20 cellular contexts compared by ENCODE assay signal in genomic region chr13:51181752-51182383, GRCh38. TPM values are rescaled to one million over a fixed set of nuclear protein-coding genes. Genes with fewer than 3 reads are reported as not detected.
DNase-seq lines count a peak whose midpoint lies in the region; ATAC-seq and TF ChIP-seq lines count a peak whose summit lies in the region.
"Had no signal": no experiment of that assay in that cellular context is flagged by ENCODE, and none has a peak within 500 bp of the region (broad histone marks: within the 10 kb centered on the region; RNA-seq: fewer than 3 reads in every experiment).

No MANE protein-coding gene starts in this region.

- no peak overlapping the region for H2BK5ac ChIP-seq in H9 (ENCODE audit: insufficient read length, low read length)

- no peaks in the 10 kb centered on the region for H3K79me2 ChIP-seq in H9 (ENCODE audit: insufficient read depth, low read length)

- H3K4ac ChIP-seq in H9 (ENCODE audit: low read depth, low read length), result no peak overlapping the region

- H2BK15ac ChIP-seq in H9 (ENCODE audit: low read depth, low read length), result no peak overlapping the region

- H3K27ac Mint-ChIP-seq in H9 (peak overlapping the region in 2 of 3 experiments; percentile 39 to 80; a peak in 3 of 7 replicates), immature natural killer cell (no peak overlapping the region)
- H3K27ac Mint-ChIP-seq: B cell; CD4-positive, CD25-positive, alpha-beta regulatory T cell; CD8-positive, alpha-beta memory T cell had no signal

- TF ChIP-seq CTCF in H9 (conservative IDR thresholded peaks at IDR 0.05), result no peak
- TF ChIP-seq CTCF in esophagus muscularis mucosa (IDR thresholded peaks at IDR 0.05), result no peak

- no peak overlapping the region for H2BK12ac ChIP-seq in H9 (ENCODE audit: insufficient read length, low read depth, low read length)

- no peaks in the 10 kb centered on the region for H3K9me3 Mint-ChIP-seq in H9
- H3K9me3 Mint-ChIP-seq in immature natural killer cell, result peaks cover 0 to 1% (median 0%) of the 10 kb centered on the region in 6 donors
- H3K9me3 Mint-ChIP-seq: CD8-positive, alpha-beta memory T cell had no signal

- no peak for TF ChIP-seq POLR2A in esophagus muscularis mucosa (IDR thresholded peaks at IDR 0.05; ENCODE audit: low read depth)

- H3K9ac ChIP-seq in H9 (ENCODE audit: extremely low read depth, insufficient read length, low read length) (no peak overlapping the region), HUES48 (ENCODE audit: low read depth, low read length) (no peak overlapping the region)
- H3K9ac ChIP-seq: BLaER1 had no signal

- no peak overlapping the region for H2AK5ac ChIP-seq in H9 (ENCODE audit: insufficient read length, low read length)

- no peak overlapping the region for H3K14ac ChIP-seq in H9 (ENCODE audit: insufficient read depth, low read length)

- H3K36me3 ChIP-seq in HUES48 (ENCODE audit: control insufficient read depth, insufficient read depth, low read length), result peaks cover 40% of the 10 kb centered on the region
- H3K36me3 ChIP-seq in esophagus muscularis mucosa, result no peaks in the 10 kb centered on the region
- H3K36me3 ChIP-seq: BLaER1 had no signal

- intact Hi-C loops in esophagus muscularis mucosa (cut with DNase I), result no loop called here

- H3K27ac ChIP-seq in H9 (ENCODE audit: insufficient read length, low read depth, low read length), result no peak overlapping the region
- H3K27ac ChIP-seq in HUES48 (ENCODE audit: low read depth, low read length), result peak overlapping the region; percentile 4
- H3K27ac ChIP-seq in esophagus muscularis mucosa (replicated peaks in 1 of 4), result no peak overlapping the region
- H3K27ac ChIP-seq: 22Rv1, BLaER1, C4-2B had no signal

- H3K9me3 ChIP-seq in H9 (ENCODE audit: control insufficient read depth, low read depth, low read length), result no peaks in the 10 kb centered on the region
- H3K9me3 ChIP-seq in HUES48 (ENCODE audit: control insufficient read depth, insufficient read depth, low read length), result no peaks in the 10 kb centered on the region
- H3K9me3 ChIP-seq in esophagus muscularis mucosa, result no peaks in the 10 kb centered on the region
- H3K9me3 ChIP-seq: BLaER1 had no signal

- H3K27me3 Mint-ChIP-seq in H9 (ENCODE audit: low read depth) (no peaks in the 10 kb centered on the region), immature natural killer cell (ENCODE audit: low read depth in 3 of 3) (peaks cover 3 to 7% (median 5%) of the 10 kb centered on the region in 3 donors)

- H3K4me3 Mint-ChIP-seq in H9 (no peak overlapping the region), immature natural killer cell (no peak overlapping the region)
- H3K4me3 Mint-ChIP-seq: B cell; CD4-positive, CD25-positive, alpha-beta regulatory T cell; CD8-positive, alpha-beta memory T cell had no signal

- no CpG with 5 or more reads among the region's 4 CpGs for WGBS in H9 (ENCODE audit: extremely low coverage, insufficient read length, low lambda C conversion rate)
- 76% methylated on average over 4 of the region's 4 CpGs for WGBS in esophagus muscularis mucosa

- no peak overlapping the region for H4K91ac ChIP-seq in H9 (ENCODE audit: insufficient read length, low read depth, low read length)

- H3K18ac ChIP-seq in H9 (ENCODE audit: insufficient read length, low read depth, low read length), result no peak overlapping the region

- H3K4me3 ChIP-seq in HUES48 (ENCODE audit: low read depth, low read length), result no peak overlapping the region
- H3K4me3 ChIP-seq in esophagus muscularis mucosa, result no peak overlapping the region
- H3K4me3 ChIP-seq: BLaER1, GM12878 had no signal

- no peak overlapping the region for H2BK120ac ChIP-seq in H9 (ENCODE audit: low read depth, low read length, poor library complexity, severe bottlenecking)

- H2AFZ ChIP-seq in H9 (ENCODE audit: low read length), result no peak overlapping the region

- H3K4me2 ChIP-seq in H9 (ENCODE audit: insufficient read depth, insufficient read length, low read length), result no peak overlapping the region
- H3K4me2 ChIP-seq: BLaER1 had no signal

- no peak overlapping the region for H4K5ac ChIP-seq in H9 (ENCODE audit: insufficient read length, low read depth, low read length)

- H3K23me2 ChIP-seq in H9 (ENCODE audit: insufficient read length, low read depth, low read length, poor library complexity, severe bottlenecking), result no peaks in the 10 kb centered on the region

- no peaks in the 10 kb centered on the region for H3K79me1 ChIP-seq in H9 (ENCODE audit: insufficient read depth, low read depth, low read length, poor library complexity, severe bottlenecking)

- no peak overlapping the region for H4K8ac ChIP-seq in H9 (replicated peaks; ENCODE audit: insufficient read length, low read depth, low read length)

- no peak overlapping the region for H2BK20ac ChIP-seq in H9 (ENCODE audit: low read depth, low read length, poor library complexity, severe bottlenecking)

- H4K20me1 ChIP-seq in H9 (ENCODE audit: control insufficient read depth, insufficient read depth, insufficient read length), result no peaks in the 10 kb centered on the region
- H4K20me1 ChIP-seq: BLaER1 had no signal

- H3K27me3 ChIP-seq in H9 (ENCODE audit: insufficient read depth, low read length), result no peaks in the 10 kb centered on the region
- H3K27me3 ChIP-seq in HUES48 (ENCODE audit: control insufficient read depth, insufficient read depth, low read length), result no peaks in the 10 kb centered on the region
- H3K27me3 ChIP-seq in esophagus muscularis mucosa, result peaks cover 0 to 2% (median 0%) of the 10 kb centered on the region in 4 donors
- H3K27me3 ChIP-seq: BLaER1 had no signal

- no peak for ATAC-seq in GM18502 (IDR thresholded peaks at IDR 0.05; ENCODE audit: poor library complexity, unreplicated experiment)
- ATAC-seq in HG03442 (IDR thresholded peaks at IDR 0.05; ENCODE audit: unreplicated experiment), result no peak
- no peak for ATAC-seq in HG02678 (IDR thresholded peaks at IDR 0.05; ENCODE audit: unreplicated experiment)
- ATAC-seq: GM12878 had no signal

- H3K4me1 ChIP-seq in H9 (ENCODE audit: insufficient read depth, low read length) (no peaks in the 10 kb centered on the region; the same call in 1 of the 2 replicates), HUES48 (ENCODE audit: control insufficient read depth, insufficient read depth, low read length) (peaks cover 32% of the 10 kb centered on the region), esophagus muscularis mucosa (no peaks in the 10 kb centered on the region)
- H3K4me1 ChIP-seq: BLaER1 had no signal

- no peak overlapping the region for H3T11ph ChIP-seq in H9 (ENCODE audit: low read length)

- H3K23ac ChIP-seq in H9 (ENCODE audit: insufficient read length, low read depth, low read length), result no peak overlapping the region

- no peak overlapping the region for H3K56ac ChIP-seq in H9 (ENCODE audit: insufficient read length, low read depth, low read length)

- peaks cover 37 to 71% (median 52%) of the 10 kb centered on the region in 3 experiments for H3K36me3 Mint-ChIP-seq in H9 (ENCODE audit: insufficient read depth in 1 of 3, low read depth in 3 of 3)
- no peaks in the 10 kb centered on the region for H3K36me3 Mint-ChIP-seq in immature natural killer cell
- H3K36me3 Mint-ChIP-seq: CD4-positive, CD25-positive, alpha-beta regulatory T cell; CD8-positive, alpha-beta memory T cell had no signal

- TF ChIP-seq EP300 in esophagus muscularis mucosa (IDR thresholded peaks at IDR 0.05), result no peak

- H3K4me1 Mint-ChIP-seq in H9 (peaks cover 35 to 42% of the 10 kb centered on the region in 2 experiments), immature natural killer cell (no peaks in the 10 kb centered on the region)
- H3K4me1 Mint-ChIP-seq: B cell; CD4-positive, CD25-positive, alpha-beta regulatory T cell; CD8-positive, alpha-beta memory T cell had no signal

- DNase-seq in DMS 273 (lab: John Stamatoyannopoulos, UW; ENCODE audit: unreplicated experiment), result peak; percentile 17
- no peak for DNase-seq in H9
- DNase-seq in esophagus muscularis mucosa (ENCODE audit: extremely low spot score), result peak; percentile 55
- no peak for DNase-seq in immature natural killer cell
- DNase-seq: CD4-positive, CD25-positive, alpha-beta regulatory T cell; CD8-positive, alpha-beta memory T cell; DMS79; EL; GDM1; GOT3; H7 had no signal

RNA-seq across cellular contexts. Expression of gene FAM124A, which starts 40.3 kb away (rescaled TPM):
- total RNA-seq in H9 (2021), result 40.1 and 41.9 TPM in 2 replicates
- 10 to 100 TPM; 17.0 to 30.3 (median 21.0) TPM for total RNA-seq in esophagus muscularis mucosa
- under 1 TPM in 1 of 3 donors, not detected in 2; 0.03 TPM for polyA plus RNA-seq in immature natural killer cell
- total RNA-seq: CD4-positive, CD25-positive, alpha-beta regulatory T cell; GM12878 had no signal
- polyA plus RNA-seq: CD4-positive, CD25-positive, alpha-beta regulatory T cell; CD8-positive, alpha-beta memory T cell; GM12878 had no signal

Comparison
In these comparisons a context has a peak if more than half of its experiments do, and no peak if none do; other contexts are left out.
1. DNase-seq: peak in DMS 273 (single experiment) and esophagus muscularis mucosa (single experiment); none in H9 (single experiment) and immature natural killer cell (0 of 3).
2. H3K27ac Mint-ChIP-seq: peak in H9 (2 of 3); none in immature natural killer cell (0 of 6).